8 cellular contexts compared by ENCODE assay signal in genomic region chr12:31403099-31403607, GRCh38.
DNase-seq lines count a peak whose midpoint lies in the region; ATAC-seq and TF ChIP-seq lines count a peak whose summit lies in the region.
"Not testable (repeated sequence)": the region's sequence is repeated elsewhere in the genome, so short reads cannot be mapped to it uniquely, and the experiment has no call there.

No MANE protein-coding gene starts in this region.

- in situ Hi-C loops in HAP-1 (cut with MboI; ENCODE audit: low sequenced_read_pairs) = loop anchor here (25.0 kb wide), 1 partner anchor 909 kb away; no protein-coding TSS in a partner anchor

- CTCF ChIA-PET in PC-9 (lab: Charles Lee) = interaction anchor here (0.6 to 2.6 kb wide), 22 partner anchors 32 to 1337 kb away, joined by 3 to 27 read pairs (median 6); no protein-coding TSS in a partner anchor

- BruUV-seq in PC-9 (replicated peaks; lab: Mats Ljungman, UMichigan) = not testable (repeated sequence)

- not testable (repeated sequence) for H4K20me1 ChIP-seq in PC-9 (ENCODE audit: insufficient read depth)

- not testable (repeated sequence) for H3F3A ChIP-seq in PC-9 (ENCODE audit: insufficient read depth, low read depth)

- peak; percentile 82 to 87 for ATAC-seq in naive thymus-derived CD8-positive, alpha-beta T cell

- H3K9me2 ChIP-seq in PC-9 (ENCODE audit: insufficient read depth) = not testable (repeated sequence)

- H3K27me3 Mint-ChIP-seq in activated T-cell treated with anti-CD3 and anti-CD28 coated beads, Interleukin-2, amount 50 U/mL, for 24 hours = peaks cover 11% of the 10 kb centered on the region
- H3K27me3 Mint-ChIP-seq in naive thymus-derived CD8-positive, alpha-beta T cell = not testable (repeated sequence)

- TF ChIP-seq POLR2A in esophagus muscularis mucosa (IDR thresholded peaks at IDR 0.05; ENCODE audit: low read depth); testis (IDR thresholded peaks at IDR 0.05): not testable (repeated sequence)

- not testable (repeated sequence) for H3K27me3 ChIP-seq in HAP-1 (ENCODE audit: low read depth); PC-9 (ENCODE audit: insufficient read depth, low read depth); esophagus muscularis mucosa; testis

- H2AFZ ChIP-seq in PC-9 = not testable (repeated sequence)

- H3K27ac ChIP-seq in PC-9; esophagus muscularis mucosa (replicated peaks in 1 of 4); testis: not testable (repeated sequence)

- not testable (repeated sequence) for H3K9me3 Mint-ChIP-seq in activated T-cell treated with anti-CD3 and anti-CD28 coated beads, Interleukin-2, amount 50 U/mL, for 24 hours; naive thymus-derived CD8-positive, alpha-beta T cell

- not testable (repeated sequence) for H3K27ac Mint-ChIP-seq in activated T-cell treated with anti-CD3 and anti-CD28 coated beads, Interleukin-2, amount 50 U/mL, for 24 hours
- peak overlapping the region in 1 of 10 donors; percentile 14 for H3K27ac Mint-ChIP-seq in naive thymus-derived CD8-positive, alpha-beta T cell

- TF ChIP-seq CTCF in LNCaP clone FGC (IDR thresholded peaks at IDR 0.05; ENCODE audit: control insufficient read depth, extremely low read depth, insufficient read depth) (peak; percentile 87), PC-9 (conservative IDR thresholded peaks at IDR 0.05) (peak; percentile 93), esophagus muscularis mucosa (IDR thresholded peaks at IDR 0.05) (peak; percentile 87 to 90 (median 89)), testis (IDR thresholded peaks at IDR 0.05) (peak; percentile 70 to 77 (median 74))

- H3K4me2 ChIP-seq in PC-9 = peak overlapping the region; percentile 45; the same call in 1 of the 2 replicates

- H3K4me1 Mint-ChIP-seq in activated T-cell treated with anti-CD3 and anti-CD28 coated beads, Interleukin-2, amount 50 U/mL, for 24 hours (ENCODE audit: low read depth) = not testable (repeated sequence)
- peaks cover 0 to 12% (median 1%) of the 10 kb centered on the region in 4 donors for H3K4me1 Mint-ChIP-seq in naive thymus-derived CD8-positive, alpha-beta T cell

- H3K79me2 ChIP-seq in PC-9 (ENCODE audit: low read depth) = not testable (repeated sequence)

- 15% methylated on average over 7 of the region's 7 CpGs for WGBS in esophagus muscularis mucosa
- 33 to 37% methylated on average over 7 of the region's 7 CpGs for WGBS in testis, 2 donors

- not testable (repeated sequence) for H3K4me3 Mint-ChIP-seq in activated T-cell treated with anti-CD3 and anti-CD28 coated beads, Interleukin-2, amount 50 U/mL, for 24 hours
- H3K4me3 Mint-ChIP-seq in naive thymus-derived CD8-positive, alpha-beta T cell = peak overlapping the region in 1 of 10 donors; percentile 12

- not testable (repeated sequence) for H3K9me3 ChIP-seq in HAP-1; PC-9 (ENCODE audit: insufficient read depth, low read depth); esophagus muscularis mucosa; testis

- POLR2A ChIA-PET in PC-9 (lab: Charles Lee; ENCODE audit: unreplicated experiment) = interaction anchor here (0.6 kb wide), 1 partner anchor 115 kb away, joined by 3 read pairs; no protein-coding TSS in a partner anchor
- POLR2A ChIA-PET in naive thymus-derived CD8-positive, alpha-beta T cell (lab: Charles Lee) = interaction anchor here (0.7 kb wide), 1 partner anchor 560 kb away, joined by 3 read pairs; no protein-coding TSS in a partner anchor

- H3K4me1 ChIP-seq in HAP-1; PC-9 (replicated peaks; ENCODE audit: insufficient read depth); esophagus muscularis mucosa; testis: not testable (repeated sequence)

- intact Hi-C loops in PC-9 (cut with micrococcal nuclease; ENCODE audit: unreplicated experiment) (loop anchor here (1.0 to 2.0 kb wide), 6 partner anchors 77 to 902 kb away; partner anchors contain the start of gene SINHCAF), esophagus muscularis mucosa (cut with DNase I) (loop anchor here (1.0 kb wide), 1 partner anchor 233 kb away; no protein-coding TSS in a partner anchor)
- intact Hi-C loops in testis (cut with DNase I; ENCODE audit: low total_unique reads) = not testable (repeated sequence)

- not testable (repeated sequence) for H3K36me3 Mint-ChIP-seq in activated T-cell treated with anti-CD3 and anti-CD28 coated beads, Interleukin-2, amount 50 U/mL, for 24 hours (ENCODE audit: low read depth); naive thymus-derived CD8-positive, alpha-beta T cell

- not testable (repeated sequence) for H3K36me3 ChIP-seq in HAP-1 (replicated peaks); PC-9 (ENCODE audit: low read depth); testis (ENCODE audit: low read depth, missing control alignments)
- peaks cover 0 to 42% (median 20%) of the 10 kb centered on the region in 4 donors for H3K36me3 ChIP-seq in esophagus muscularis mucosa

- not testable (repeated sequence) for H3K4me3 ChIP-seq in HAP-1; LNCaP clone FGC (ENCODE audit: low read depth, low read length); PC-9; esophagus muscularis mucosa; testis

- not testable (repeated sequence) for TF ChIP-seq EP300 in esophagus muscularis mucosa (IDR thresholded peaks at IDR 0.05)

- DNase-seq in GM04504 (ENCODE audit: low read depth) = peak; percentile 84
- peak; percentile 74 to 81 for DNase-seq in HAP-1 (ENCODE audit: low spot score in 2 of 2)
- peak; percentile 76 for DNase-seq in LNCaP clone FGC (ENCODE audit: low read depth)
- DNase-seq in PC-9 = peak; percentile 85 to 87
- peak; percentile 40 for DNase-seq in activated T-cell treated with anti-CD3 and anti-CD28 coated beads, Interleukin-2, amount 50 U/mL, for 24 hours
- DNase-seq in esophagus muscularis mucosa (ENCODE audit: extremely low spot score) = not testable (repeated sequence)
- peak; percentile 11 to 70 (median 46) for DNase-seq in naive thymus-derived CD8-positive, alpha-beta T cell
- peak; percentile 71 for DNase-seq in testis
